8 cellular contexts compared by ENCODE assay signal in the genomic region with DNA sequence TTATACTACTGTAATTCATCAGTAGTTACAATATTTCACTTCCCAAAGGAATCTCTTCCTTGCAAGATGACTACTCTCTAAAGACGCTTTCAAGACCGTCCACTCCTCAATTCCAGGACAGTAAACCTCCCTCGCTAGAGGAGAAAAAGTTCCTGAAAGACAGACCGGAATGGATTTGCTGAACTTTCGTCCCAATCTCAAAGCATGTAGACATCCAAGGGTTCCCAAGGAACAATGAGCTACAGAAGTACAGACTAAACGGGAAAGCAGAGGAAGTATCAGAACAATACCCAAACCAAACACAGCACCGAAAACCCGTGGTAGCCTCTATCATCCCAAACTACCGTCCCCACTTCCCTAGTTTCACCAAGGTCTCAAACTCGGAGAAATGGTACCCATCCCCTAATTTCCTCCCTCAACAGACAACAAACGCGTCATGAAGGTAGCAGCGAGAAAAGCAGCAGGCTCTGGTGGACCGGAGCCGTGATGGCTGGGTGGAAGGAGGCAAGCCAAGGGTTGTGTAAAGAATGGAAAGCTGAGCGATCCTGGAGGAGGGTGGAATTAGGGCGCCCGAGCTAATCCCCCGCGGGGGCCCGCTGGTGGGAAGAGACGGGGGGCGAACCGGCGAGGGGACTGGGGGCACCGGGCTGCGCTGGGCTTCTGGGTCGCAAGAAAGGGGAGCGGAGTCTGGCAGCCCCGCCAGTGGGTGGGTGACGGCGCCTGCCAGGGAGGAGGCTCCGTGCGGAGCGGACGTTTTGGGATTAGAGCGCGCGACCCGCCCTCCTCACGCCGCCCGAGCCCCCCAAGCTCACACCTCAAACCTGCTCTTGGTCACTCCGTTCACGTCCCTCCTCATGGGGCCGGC. TPM values are rescaled to one million over a fixed set of nuclear protein-coding genes. Genes with fewer than 3 reads are reported as not detected.
DNase-seq lines count a peak whose midpoint lies in the region; ATAC-seq and TF ChIP-seq lines count a peak whose summit lies in the region.

No MANE protein-coding gene starts in this region.

- TF ChIP-seq CTCF in gastrocnemius medialis (IDR thresholded peaks at IDR 0.05 in 4 of 5, conservative IDR thresholded peaks at IDR 0.05 in 1 of 5), result peak in 1 of 5 experiments; percentile 8

- peaks cover 21 to 22% of the 10 kb centered on the region in 2 donors for H3K4me1 ChIP-seq in gastrocnemius medialis

- H3K27me3 ChIP-seq in gastrocnemius medialis, result no peaks in the 10 kb centered on the region

- H3K27ac ChIP-seq in angular gyrus (ENCODE audit: low read depth, low read length) (peak overlapping the region; percentile 68), gastrocnemius medialis (peak overlapping the region; percentile 94 to 99 (median 98))

- ATAC-seq in Right ventricle myocardium inferior, result peak; percentile 9
- ATAC-seq in gastrocnemius medialis, result peak; percentile 35 to 36
- no peak for ATAC-seq in GM18858 (IDR thresholded peaks at IDR 0.05; ENCODE audit: unreplicated experiment)
- ATAC-seq in GM18861 (IDR thresholded peaks at IDR 0.05; ENCODE audit: unreplicated experiment), result no peak

- H3K4me3 ChIP-seq in iPS-11a (ENCODE audit: low read depth, low read length) (peak overlapping the region; percentile 96), gastrocnemius medialis (peak overlapping the region; percentile 76 to 99 (median 96))

- in situ Hi-C loops in gastrocnemius medialis (cut with MboI; ENCODE audit: low sequenced_read_pairs in 4 of 4), result loop anchor here in 1 of 4 donors (10.0 kb wide), 1 partner anchor 126 kb away; no protein-coding TSS in a partner anchor

- H3K9me3 ChIP-seq in gastrocnemius medialis, result no peaks in the 10 kb centered on the region

- intact Hi-C loops in Right ventricle myocardium inferior (cut with DNase I), result loop anchor here (5.0 kb wide), 2 partner anchors 62 to 123 kb away; a partner anchor contains a TSS
- intact Hi-C loops in cardiac septum (cut with DNase I), result loop anchor here (10.0 kb wide), 1 partner anchor 126 kb away; no protein-coding TSS in a partner anchor
- intact Hi-C loops in gastrocnemius medialis (cut with DNase I; ENCODE audit: low total_unique reads), result loop anchor here (1.0 to 5.0 kb wide), 3 partner anchors 50 to 128 kb away; a partner anchor contains a TSS

- DNase-seq in Right ventricle myocardium inferior (ENCODE audit: missing footprints) (peak; percentile 71), cardiac septum (ENCODE audit: low spot score) (no peak), Kasumi-1 (lab: John Stamatoyannopoulos, UW) (peak; percentile 37 to 57), gastrocnemius medialis (peak in 1 of 2 donors; percentile 18)

- TF ChIP-seq POLR2A in gastrocnemius medialis (IDR thresholded peaks at IDR 0.05), result no peak

- no peaks in the 10 kb centered on the region for H3K36me3 ChIP-seq in gastrocnemius medialis

RNA-seq across cellular contexts. Expression of a gene that starts 0.6 kb away (rescaled TPM):
- total RNA-seq in Right ventricle myocardium inferior (12.7 TPM), cardiac septum (11.0 TPM), gastrocnemius medialis (10 to 100 TPM; 10.4 to 15.4 (median 13.1) TPM)

RNA-seq across cellular contexts. Expression of a gene that starts 50.3 kb away (rescaled TPM):
- 22.1 TPM for total RNA-seq in Right ventricle myocardium inferior
- 24.2 TPM for total RNA-seq in cardiac septum
- 10 to 100 TPM; 16.3 to 25.1 (median 17.8) TPM for total RNA-seq in gastrocnemius medialis

Comparison
In these comparisons a context has a peak if more than half of its experiments do, and no peak if none do; other contexts are left out.
1. ATAC-seq: peak in Right ventricle myocardium inferior (single experiment) and gastrocnemius medialis (2 of 2); none in GM18858 (single experiment) and GM18861 (single experiment).